ENCODE assay signal across 13 cellular contexts in the genomic region with DNA sequence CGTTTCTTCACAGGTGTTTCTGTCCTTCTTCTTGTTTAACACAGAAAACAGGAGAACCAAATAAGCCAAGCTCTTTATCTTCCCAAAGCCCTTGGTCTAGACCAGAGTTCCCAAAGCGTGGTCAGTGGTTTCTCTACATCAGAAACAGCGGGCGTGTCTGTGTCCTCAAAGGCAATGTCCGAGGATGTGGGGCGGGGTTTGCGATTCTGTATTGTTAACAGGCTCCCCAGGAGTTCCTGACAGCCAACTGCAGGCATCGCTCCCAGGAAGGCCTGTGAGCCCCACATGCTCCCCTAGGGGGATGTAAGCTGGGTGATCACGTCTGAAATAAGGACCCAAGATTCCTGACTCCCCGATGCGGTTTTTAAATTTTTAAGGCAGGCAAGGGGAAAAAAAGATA. TPM values are rescaled to one million over a fixed set of nuclear protein-coding genes. Genes with fewer than 3 reads are reported as not detected.
DNase-seq lines count a peak whose midpoint lies in the region; ATAC-seq lines count a peak whose summit lies in the region.
"Had no signal": no experiment of that assay in that cellular context is flagged by ENCODE, and none has a peak within 500 bp of the region (broad histone marks: within the 10 kb centered on the region; RNA-seq: fewer than 3 reads in every experiment).

No MANE protein-coding gene starts in this region.

- ATAC-seq in effector memory CD8-positive, alpha-beta T cell (replicated peaks), result no peak
- ATAC-seq in stimulated activated memory B cell treated with anti-CD40 and anti-IgM and Interleukin-4, amounts not matched to agents 10 μg/mL and 1 μg/mL and 100 μg/mL, for 72 hours, result no peak
- no peak for ATAC-seq in HG02588 (IDR thresholded peaks at IDR 0.05; ENCODE audit: unreplicated experiment)

- H3K4me3 Mint-ChIP-seq in activated naive CD4-positive, alpha-beta T cell treated with anti-CD3 and anti-CD28 coated beads, Interleukin-2, amount 10 ng/mL, durations not matched to agents 7 days and 5 days, result no peak overlapping the region
- no peak overlapping the region for H3K4me3 Mint-ChIP-seq in effector memory CD8-positive, alpha-beta T cell
- H3K4me3 Mint-ChIP-seq in stimulated activated memory B cell treated with anti-CD40 and anti-IgM and Interleukin-4, amounts not matched to agents 10 μg/mL and 1 μg/mL and 100 μg/mL, for 72 hours, result no peak overlapping the region
- no peak overlapping the region for H3K4me3 Mint-ChIP-seq in CD8-positive, alpha-beta memory T cell

- peak overlapping the region; percentile 58 for H3K27ac Mint-ChIP-seq in activated naive CD4-positive, alpha-beta T cell treated with anti-CD3 and anti-CD28 coated beads, Interleukin-2, amount 10 ng/mL, durations not matched to agents 7 days and 5 days
- H3K27ac Mint-ChIP-seq in effector memory CD8-positive, alpha-beta T cell, result peak overlapping the region; percentile 73 to 81
- peak overlapping the region; percentile 86 for H3K27ac Mint-ChIP-seq in stimulated activated memory B cell treated with anti-CD40 and anti-IgM and Interleukin-4, amounts not matched to agents 10 μg/mL and 1 μg/mL and 100 μg/mL, for 72 hours
- H3K27ac Mint-ChIP-seq in CD8-positive, alpha-beta memory T cell, result peak overlapping the region in 4 of 8 donors; percentile 17 to 80 (median 55)

- peaks cover 22% of the 10 kb centered on the region for H3K36me3 Mint-ChIP-seq in activated naive CD4-positive, alpha-beta T cell treated with anti-CD3 and anti-CD28 coated beads, Interleukin-2, amount 10 ng/mL, durations not matched to agents 7 days and 5 days
- peaks cover 56% of the 10 kb centered on the region for H3K36me3 Mint-ChIP-seq in effector memory CD8-positive, alpha-beta T cell (ENCODE audit: insufficient read depth)
- peaks cover 54% of the 10 kb centered on the region for H3K36me3 Mint-ChIP-seq in stimulated activated memory B cell treated with anti-CD40 and anti-IgM and Interleukin-4, amounts not matched to agents 10 μg/mL and 1 μg/mL and 100 μg/mL, for 72 hours
- peaks cover 0 to 49% (median 2%) of the 10 kb centered on the region in 3 donors for H3K36me3 Mint-ChIP-seq in CD8-positive, alpha-beta memory T cell

- H3K9me3 ChIP-seq in CD8-positive, alpha-beta memory T cell (ENCODE audit: low read length), result no peaks in the 10 kb centered on the region
- H3K9me3 ChIP-seq: esophagus squamous epithelium, HAP-1, SJSA1 had no signal

- peaks cover 10% of the 10 kb centered on the region for H3K4me1 Mint-ChIP-seq in activated naive CD4-positive, alpha-beta T cell treated with anti-CD3 and anti-CD28 coated beads, Interleukin-2, amount 10 ng/mL, durations not matched to agents 7 days and 5 days
- H3K4me1 Mint-ChIP-seq in effector memory CD8-positive, alpha-beta T cell (ENCODE audit: low read depth in 2 of 2), result peaks cover 0 to 4% of the 10 kb centered on the region in 2 donors
- peaks cover 77% of the 10 kb centered on the region for H3K4me1 Mint-ChIP-seq in stimulated activated memory B cell treated with anti-CD40 and anti-IgM and Interleukin-4, amounts not matched to agents 10 μg/mL and 1 μg/mL and 100 μg/mL, for 72 hours
- H3K4me1 Mint-ChIP-seq in CD8-positive, alpha-beta memory T cell, result peaks cover 0 to 4% (median 3%) of the 10 kb centered on the region in 3 donors

- no peak for DNase-seq in activated naive CD4-positive, alpha-beta T cell treated with anti-CD3 and anti-CD28 coated beads, Interleukin-2, amount 10 ng/mL, durations not matched to agents 7 days and 5 days
- DNase-seq in activated naive CD4-positive, alpha-beta T cell treated with anti-CD3 and anti-CD28 coated beads, Interleukin-2, amount 50 U/mL, for 16 hours, result no peak
- peak; percentile 66 for DNase-seq in SW480 (ENCODE audit: low spot score)
- no peak for DNase-seq in effector memory CD8-positive, alpha-beta T cell
- no peak for DNase-seq in CD8-positive, alpha-beta memory T cell
- DNase-seq in NK-92 treated with Interleukin-12 subunit alpha and Interleukin-12 subunit beta, amount 100 ng/mL, for 24 hours (lab: John Stamatoyannopoulos, UW), result no peak
- DNase-seq: activated effector memory CD4-positive, alpha-beta T cell treated with Interleukin-2 at 50 U/mL for 16 hours; esophagus squamous epithelium; NCI-H526 had no signal

- no peaks in the 10 kb centered on the region for H3K4me1 ChIP-seq in CD8-positive, alpha-beta memory T cell (ENCODE audit: insufficient read depth, low read length)
- H3K4me1 ChIP-seq: HAP-1, SJSA1 had no signal

- H3K9me3 Mint-ChIP-seq in activated naive CD4-positive, alpha-beta T cell treated with anti-CD3 and anti-CD28 coated beads, Interleukin-2, amount 10 ng/mL, durations not matched to agents 7 days and 5 days, result no peaks in the 10 kb centered on the region
- H3K9me3 Mint-ChIP-seq in effector memory CD8-positive, alpha-beta T cell, result no peaks in the 10 kb centered on the region
- H3K9me3 Mint-ChIP-seq in stimulated activated memory B cell treated with anti-CD40 and anti-IgM and Interleukin-4, amounts not matched to agents 10 μg/mL and 1 μg/mL and 100 μg/mL, for 72 hours, result no peaks in the 10 kb centered on the region
- H3K9me3 Mint-ChIP-seq in CD8-positive, alpha-beta memory T cell, result no peaks in the 10 kb centered on the region

- CTCF ChIA-PET in activated naive CD4-positive, alpha-beta T cell treated with anti-CD3 and anti-CD28 coated beads, Interleukin-2, amount 10 ng/mL, durations not matched to agents 7 days and 5 days (lab: Charles Lee), result no interaction called here
- CTCF ChIA-PET in CD8-positive, alpha-beta memory T cell (lab: Charles Lee), result interaction anchor here (1.9 kb wide), 1 partner anchor 28 kb away, joined by 5 read pairs; the partner anchor contains the start of gene SLC25A19

- no peaks in the 10 kb centered on the region for H3K27me3 ChIP-seq in CD8-positive, alpha-beta memory T cell (ENCODE audit: insufficient read depth, low read length, poor library complexity, severe bottlenecking)
- H3K27me3 ChIP-seq: esophagus squamous epithelium, SJSA1 had no signal

- H3K27ac ChIP-seq in CD8-positive, alpha-beta memory T cell (ENCODE audit: low read depth, low read length), result no peak overlapping the region
- H3K27ac ChIP-seq: SJSA1 had no signal

- POLR2A ChIA-PET in CD8-positive, alpha-beta memory T cell (lab: Charles Lee), result no interaction called here

- H3K4me3 ChIP-seq in CD8-positive, alpha-beta memory T cell (ENCODE audit: low read length), result no peak overlapping the region
- H3K4me3 ChIP-seq: esophagus squamous epithelium, HAP-1, SJSA1 had no signal

- H3K36me3 ChIP-seq in CD8-positive, alpha-beta memory T cell (ENCODE audit: insufficient read depth, low read length), result peaks cover 24% of the 10 kb centered on the region

- no peaks in the 10 kb centered on the region for H3K27me3 Mint-ChIP-seq in activated naive CD4-positive, alpha-beta T cell treated with anti-CD3 and anti-CD28 coated beads, Interleukin-2, amount 10 ng/mL, durations not matched to agents 7 days and 5 days
- H3K27me3 Mint-ChIP-seq in effector memory CD8-positive, alpha-beta T cell, result no peaks in the 10 kb centered on the region
- no peaks in the 10 kb centered on the region for H3K27me3 Mint-ChIP-seq in stimulated activated memory B cell treated with anti-CD40 and anti-IgM and Interleukin-4, amounts not matched to agents 10 μg/mL and 1 μg/mL and 100 μg/mL, for 72 hours
- H3K27me3 Mint-ChIP-seq in CD8-positive, alpha-beta memory T cell, result no peaks in the 10 kb centered on the region

RNA-seq across cellular contexts. Expression of gene SLC25A19, which starts 28.4 kb away (rescaled TPM):
- total RNA-seq in CD8-positive, alpha-beta memory T cell, result 100 to 1,000 TPM; 119 to 126 TPM
- 15.5 TPM for polyA plus RNA-seq in CD8-positive, alpha-beta memory T cell

RNA-seq across cellular contexts. Expression of gene MIF4GD, which starts 46.6 kb away (rescaled TPM):
- total RNA-seq in CD8-positive, alpha-beta memory T cell, result 10 to 100 TPM; 38.5 to 40.4 TPM
- 108 TPM for polyA plus RNA-seq in CD8-positive, alpha-beta memory T cell

RNA-seq across cellular contexts. Expression of gene MRPS7, which starts 56.0 kb away (rescaled TPM):
- total RNA-seq in CD8-positive, alpha-beta memory T cell, result 100 to 1,000 TPM; 101 to 102 TPM
- 123 TPM for polyA plus RNA-seq in CD8-positive, alpha-beta memory T cell

RNA-seq across cellular contexts. Expression of gene GGA3, which starts 56.3 kb away (rescaled TPM):
- 10 to 100 TPM; 73.2 to 75.1 TPM for total RNA-seq in CD8-positive, alpha-beta memory T cell
- 17.6 TPM for polyA plus RNA-seq in CD8-positive, alpha-beta memory T cell
